25 cellular contexts compared by ENCODE assay signal in the genomic region with DNA sequence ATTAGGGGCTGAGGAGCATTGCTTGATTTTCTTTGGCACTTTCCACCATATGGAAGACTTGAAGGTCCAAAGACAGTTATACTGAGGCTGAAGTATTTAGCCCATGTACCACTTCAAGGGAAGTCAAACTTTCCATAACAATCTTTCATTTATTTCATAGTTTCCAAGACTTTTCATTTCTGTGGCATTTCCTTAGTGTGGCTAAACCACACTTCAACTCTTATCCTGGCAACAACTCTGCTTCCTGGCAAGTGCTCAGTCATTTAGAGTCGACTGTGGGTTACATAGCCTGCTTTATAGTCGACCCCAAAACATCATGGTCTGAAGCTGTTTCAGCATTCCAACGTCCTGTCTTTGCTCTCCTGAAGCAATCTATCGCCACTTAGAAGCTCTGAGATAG.
A peak's percentile ranks its signal among the peaks of the same experiment; 100 is the strongest.
DNase-seq lines count a peak whose midpoint lies in the region; ATAC-seq and TF ChIP-seq lines count a peak whose summit lies in the region.
"Had no signal": no experiment of that assay in that cellular context is flagged by ENCODE, and none has a peak within 500 bp of the region (broad histone marks: within the 10 kb centered on the region; RNA-seq: fewer than 3 reads in every experiment).

No MANE protein-coding gene starts in this region.

- H4K20me1 ChIP-seq in fibroblast of lung (ENCODE audit: control insufficient read depth, extremely low read depth, insufficient read depth, low read length): no peaks in the 10 kb centered on the region

- TF ChIP-seq CTCF in fibroblast of lung (conservative IDR thresholded peaks at IDR 0.05 in 1 of 2, IDR thresholded peaks at IDR 0.05 in 1 of 2; ENCODE audit: low read depth in 1 of 2, low read length in 2 of 2): no peak

- no peak overlapping the region for H2AFZ ChIP-seq in fibroblast of lung (ENCODE audit: low read length)
- H2AFZ ChIP-seq: neural progenitor cell had no signal

- no peak overlapping the region for H3K27ac ChIP-seq in fibroblast of lung (ENCODE audit: insufficient read depth, low read length)
- H3K27ac ChIP-seq: adrenal gland, heart right ventricle, neural progenitor cell, psoas muscle, stomach, WERI-Rb-1 had no signal

- no peaks in the 10 kb centered on the region for H3K9me3 ChIP-seq in fibroblast of lung (ENCODE audit: control insufficient read depth, insufficient read depth, low read depth, low read length)
- H3K9me3 ChIP-seq: adrenal gland, heart right ventricle, psoas muscle, stomach had no signal

- H3K36me3 ChIP-seq in fibroblast of lung (ENCODE audit: control insufficient read depth, insufficient read depth, low read length): no peaks in the 10 kb centered on the region
- H3K36me3 ChIP-seq: adrenal gland, heart right ventricle, neural progenitor cell, stomach, WERI-Rb-1 had no signal

- no peaks in the 10 kb centered on the region for H3K79me2 ChIP-seq in fibroblast of lung (ENCODE audit: control insufficient read depth, insufficient read depth, low read length)

- H3K4me2 ChIP-seq in fibroblast of lung (ENCODE audit: extremely low read depth, insufficient read depth, low read length): peak overlapping the region; percentile 13
- H3K4me2 ChIP-seq: neural progenitor cell had no signal

- DNase-seq in GM04503 (ENCODE audit: low read depth) (peak; percentile 72), fibroblast of lung (ENCODE audit: low read depth in 2 of 2) (peak; percentile 53 to 96), skeletal muscle cell (ENCODE audit: low read depth) (peak; percentile 31), GF-D8 (lab: John Stamatoyannopoulos, UW) (no peak), NCI-H2081 (lab: John Stamatoyannopoulos, UW) (no peak), COLO668 (lab: John Stamatoyannopoulos, UW; ENCODE audit: unreplicated experiment) (no peak), DMS79 (lab: John Stamatoyannopoulos, UW) (no peak)
- DNase-seq: activated CD8-positive, alpha-beta memory T cell treated with anti-CD3 and anti-CD28 coated beads, Interleukin-2, amount 50 U/mL, for 4 hours; activated effector memory CD4-positive, alpha-beta T cell treated with anti-CD3 and anti-CD28 coated beads, Interleukin-2, amount 50 U/mL, for 16 hours; Calu3; central memory CD4-positive, alpha-beta T cell; heart right ventricle; immature natural killer cell; KBM-7; PC-3; psoas muscle; SIG-M5; stimulated activated CD4-positive, alpha-beta T cell treated with anti-CD3 and anti-CD28 coated beads, Interleukin-4, amount 100 ng/mL, for 4 hours; T-helper 2 cell; WERI-Rb-1 had no signal

- H3K4me3 ChIP-seq in fibroblast of lung (replicated peaks in 1 of 4; ENCODE audit: control extremely low read depth in 1 of 4, insufficient read depth in 1 of 4, low read depth in 3 of 4, low read length in 4 of 4): no peak overlapping the region
- no peak overlapping the region for H3K4me3 ChIP-seq in skeletal muscle cell (ENCODE audit: low read depth, low read length)
- H3K4me3 ChIP-seq: adrenal gland, heart right ventricle, neural progenitor cell, psoas muscle, skin epidermis, stomach had no signal

- no peaks in the 10 kb centered on the region for H3K4me1 ChIP-seq in fibroblast of lung (ENCODE audit: control insufficient read depth, extremely low read depth, insufficient read depth, low read length)
- H3K4me1 ChIP-seq: adrenal gland, heart right ventricle, neural progenitor cell, psoas muscle had no signal

- ATAC-seq in SK-N-SH treated with all-trans-retinoic acid at 6 μM for 48 hours: peak; percentile 67
- ATAC-seq: heart right ventricle, PC-3, psoas muscle had no signal

- H3K27me3 ChIP-seq in fibroblast of lung (ENCODE audit: control insufficient read depth, insufficient read depth, low read length): no peaks in the 10 kb centered on the region
- H3K27me3 ChIP-seq: adrenal gland, heart right ventricle, neural progenitor cell, stomach had no signal

- H3K9ac ChIP-seq in fibroblast of lung (ENCODE audit: insufficient read depth, low read length): no peak overlapping the region
- H3K9ac ChIP-seq: neural progenitor cell had no signal

TF ChIP-seq in SK-N-SH treated with all-trans-retinoic acid at 6 μM for 48 hours, 23 proteins besides CTCF, POLR2A, EP300 and RAD21 (continues in another document):
- TF ChIP-seq, protein P1, sequence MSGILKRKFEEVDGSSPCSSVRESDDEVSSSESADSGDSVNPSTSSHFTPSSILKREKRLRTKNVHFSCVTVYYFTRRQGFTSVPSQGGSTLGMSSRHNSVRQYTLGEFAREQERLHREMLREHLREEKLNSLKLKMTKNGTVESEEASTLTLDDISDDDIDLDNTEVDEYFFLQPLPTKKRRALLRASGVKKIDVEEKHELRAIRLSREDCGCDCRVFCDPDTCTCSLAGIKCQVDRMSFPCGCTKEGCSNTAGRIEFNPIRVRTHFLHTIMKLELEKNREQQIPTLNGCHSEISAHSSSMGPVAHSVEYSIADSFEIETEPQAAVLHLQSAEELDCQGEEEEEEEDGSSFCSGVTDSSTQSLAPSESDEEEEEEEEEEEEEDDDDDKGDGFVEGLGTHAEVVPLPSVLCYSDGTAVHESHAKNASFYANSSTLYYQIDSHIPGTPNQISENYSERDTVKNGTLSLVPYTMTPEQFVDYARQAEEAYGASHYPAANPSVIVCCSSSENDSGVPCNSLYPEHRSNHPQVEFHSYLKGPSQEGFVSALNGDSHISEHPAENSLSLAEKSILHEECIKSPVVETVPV (CRISPR knock-in tag; IDR thresholded peaks at IDR 0.05): no peak
- TF ChIP-seq OSR1 (CRISPR knock-in tag; IDR thresholded peaks at IDR 0.05): no peak
- TF ChIP-seq, protein P2, sequence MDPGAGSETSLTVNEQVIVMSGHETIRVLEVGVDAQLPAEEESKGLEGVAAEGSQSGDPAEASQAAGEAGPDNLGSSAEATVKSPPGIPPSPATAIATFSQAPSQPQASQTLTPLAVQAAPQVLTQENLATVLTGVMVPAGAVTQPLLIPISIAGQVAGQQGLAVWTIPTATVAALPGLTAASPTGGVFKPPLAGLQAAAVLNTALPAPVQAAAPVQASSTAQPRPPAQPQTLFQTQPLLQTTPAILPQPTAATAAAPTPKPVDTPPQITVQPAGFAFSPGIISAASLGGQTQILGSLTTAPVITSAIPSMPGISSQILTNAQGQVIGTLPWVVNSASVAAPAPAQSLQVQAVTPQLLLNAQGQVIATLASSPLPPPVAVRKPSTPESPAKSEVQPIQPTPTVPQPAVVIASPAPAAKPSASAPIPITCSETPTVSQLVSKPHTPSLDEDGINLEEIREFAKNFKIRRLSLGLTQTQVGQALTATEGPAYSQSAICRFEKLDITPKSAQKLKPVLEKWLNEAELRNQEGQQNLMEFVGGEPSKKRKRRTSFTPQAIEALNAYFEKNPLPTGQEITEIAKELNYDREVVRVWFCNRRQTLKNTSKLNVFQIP (CRISPR knock-in tag; IDR thresholded peaks at IDR 0.05; ENCODE audit: borderline replicate concordance, low read depth): no peak
- TF ChIP-seq ZFP3 (CRISPR knock-in tag; IDR thresholded peaks at IDR 0.05): no peak
- TF ChIP-seq GLIS3 (CRISPR knock-in tag; IDR thresholded peaks at IDR 0.05): no peak
- no peak for TF ChIP-seq RARB (CRISPR knock-in tag; IDR thresholded peaks at IDR 0.05)
- no peak for TF ChIP-seq ZFP30 (CRISPR knock-in tag; IDR thresholded peaks at IDR 0.05)
- TF ChIP-seq TOX (CRISPR knock-in tag; IDR thresholded peaks at IDR 0.05; ENCODE audit: borderline replicate concordance): no peak
- TF ChIP-seq SNAI2 (CRISPR knock-in tag; IDR thresholded peaks at IDR 0.05): no peak
- TF ChIP-seq, protein P3, sequence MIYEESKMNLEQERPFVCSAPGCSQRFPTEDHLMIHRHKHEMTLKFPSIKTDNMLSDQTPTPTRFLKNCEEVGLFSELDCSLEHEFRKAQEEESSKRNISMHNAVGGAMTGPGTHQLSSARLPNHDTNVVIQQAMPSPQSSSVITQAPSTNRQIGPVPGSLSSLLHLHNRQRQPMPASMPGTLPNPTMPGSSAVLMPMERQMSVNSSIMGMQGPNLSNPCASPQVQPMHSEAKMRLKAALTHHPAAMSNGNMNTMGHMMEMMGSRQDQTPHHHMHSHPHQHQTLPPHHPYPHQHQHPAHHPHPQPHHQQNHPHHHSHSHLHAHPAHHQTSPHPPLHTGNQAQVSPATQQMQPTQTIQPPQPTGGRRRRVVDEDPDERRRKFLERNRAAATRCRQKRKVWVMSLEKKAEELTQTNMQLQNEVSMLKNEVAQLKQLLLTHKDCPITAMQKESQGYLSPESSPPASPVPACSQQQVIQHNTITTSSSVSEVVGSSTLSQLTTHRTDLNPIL (CRISPR knock-in tag; IDR thresholded peaks at IDR 0.05; ENCODE audit: low read depth): no peak
- TF ChIP-seq, protein P4, sequence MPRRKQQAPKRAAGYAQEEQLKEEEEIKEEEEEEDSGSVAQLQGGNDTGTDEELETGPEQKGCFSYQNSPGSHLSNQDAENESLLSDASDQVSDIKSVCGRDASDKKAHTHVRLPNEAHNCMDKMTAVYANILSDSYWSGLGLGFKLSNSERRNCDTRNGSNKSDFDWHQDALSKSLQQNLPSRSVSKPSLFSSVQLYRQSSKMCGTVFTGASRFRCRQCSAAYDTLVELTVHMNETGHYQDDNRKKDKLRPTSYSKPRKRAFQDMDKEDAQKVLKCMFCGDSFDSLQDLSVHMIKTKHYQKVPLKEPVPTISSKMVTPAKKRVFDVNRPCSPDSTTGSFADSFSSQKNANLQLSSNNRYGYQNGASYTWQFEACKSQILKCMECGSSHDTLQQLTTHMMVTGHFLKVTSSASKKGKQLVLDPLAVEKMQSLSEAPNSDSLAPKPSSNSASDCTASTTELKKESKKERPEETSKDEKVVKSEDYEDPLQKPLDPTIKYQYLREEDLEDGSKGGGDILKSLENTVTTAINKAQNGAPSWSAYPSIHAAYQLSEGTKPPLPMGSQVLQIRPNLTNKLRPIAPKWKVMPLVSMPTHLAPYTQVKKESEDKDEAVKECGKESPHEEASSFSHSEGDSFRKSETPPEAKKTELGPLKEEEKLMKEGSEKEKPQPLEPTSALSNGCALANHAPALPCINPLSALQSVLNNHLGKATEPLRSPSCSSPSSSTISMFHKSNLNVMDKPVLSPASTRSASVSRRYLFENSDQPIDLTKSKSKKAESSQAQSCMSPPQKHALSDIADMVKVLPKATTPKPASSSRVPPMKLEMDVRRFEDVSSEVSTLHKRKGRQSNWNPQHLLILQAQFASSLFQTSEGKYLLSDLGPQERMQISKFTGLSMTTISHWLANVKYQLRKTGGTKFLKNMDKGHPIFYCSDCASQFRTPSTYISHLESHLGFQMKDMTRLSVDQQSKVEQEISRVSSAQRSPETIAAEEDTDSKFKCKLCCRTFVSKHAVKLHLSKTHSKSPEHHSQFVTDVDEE (CRISPR knock-in tag; IDR thresholded peaks at IDR 0.05): no peak
- TF ChIP-seq CSDC2 (CRISPR knock-in tag; IDR thresholded peaks at IDR 0.05): no peak

Comparison
In these comparisons a context has a peak if more than half of its experiments do, and no peak if none do; other contexts are left out.
1. DNase-seq: peak in GM04503 (single experiment), fibroblast of lung (2 of 2) and skeletal muscle cell (single experiment); none in GF-D8 (single experiment), NCI-H2081 (0 of 2), COLO668 (single experiment) and DMS79 (single experiment).